In genomic region chr16:2155091-2156024, GRCh38 we compare ENCODE assay signal across 8 cellular contexts. TPM values are rescaled to one million over a fixed set of nuclear protein-coding genes. Genes with fewer than 3 reads are reported as not detected.
DNase-seq lines count a peak whose midpoint lies in the region; ATAC-seq, FAIRE-seq and TF ChIP-seq lines count a peak whose summit lies in the region.

TSS of gene TRAF7 (plus strand) at chr16:2155782. CDS start at chr16:2163921, 8,139 bp downstream.

- peak within 1 kb of the TSS; percentile 100 for H3K9ac ChIP-seq in trophoblast cell (ENCODE audit: low read length)

- H3K36me3 ChIP-seq in adrenal gland (replicated peaks in 1 of 2) (no peaks in the 10 kb centered on the region), trophoblast cell (ENCODE audit: control insufficient read depth in 1 of 2, insufficient read depth in 2 of 2, low read length in 2 of 2) (peaks cover 24 to 29% of the 10 kb centered on the region in 2 experiments), transverse colon (no peaks in the 10 kb centered on the region)

- H4K91ac ChIP-seq in trophoblast cell (ENCODE audit: low read depth, low read length): peak within 1 kb of the TSS; percentile 75

- peak; percentile 96 for FAIRE-seq in GM12892 (lab: Jason Lieb, UNC)

- H2AFZ ChIP-seq in trophoblast cell (ENCODE audit: insufficient read depth, low read length, poor library complexity): peak within 1 kb of the TSS; percentile 56

- H3K4me1 ChIP-seq in adrenal gland (replicated peaks in 1 of 2) (peaks cover 34 to 70% of the 10 kb centered on the region in 2 donors), trophoblast cell (ENCODE audit: control insufficient read depth in 1 of 2, insufficient read depth in 2 of 2, low read length in 2 of 2) (peaks cover 27 to 32% of the 10 kb centered on the region in 2 experiments), transverse colon (peaks cover 67 to 86% (median 82%) of the 10 kb centered on the region in 4 donors)

- H2BK120ac ChIP-seq in trophoblast cell (ENCODE audit: insufficient read depth, low read length, poor library complexity): peak within 1 kb of the TSS; percentile 59

- TF ChIP-seq EP300 in transverse colon (IDR thresholded peaks at IDR 0.05; ENCODE audit: low read depth): no peak

- TF ChIP-seq CTCF in adrenal gland (IDR thresholded peaks at IDR 0.05): no peak
- TF ChIP-seq CTCF in transverse colon (IDR thresholded peaks at IDR 0.05): no peak

- WGBS in adrenal gland, 4 donors: 0 to 1% (median 1%) methylated on average over 14 to 101 of the region's 103 CpGs
- no CpG with 5 or more reads among the region's 103 CpGs for WGBS in trophoblast cell (ENCODE audit: extremely low coverage, insufficient coverage, insufficient read length)
- 0% methylated on average over 77 of the region's 103 CpGs; no CpG with 5 or more reads in 1 of the 2 donors for WGBS in transverse colon (ENCODE audit: low coverage in 1 of 2), 2 donors

- no peaks in the 10 kb centered on the region for H3K27me3 ChIP-seq in adrenal gland
- no peaks in the 10 kb centered on the region for H3K27me3 ChIP-seq in trophoblast cell (ENCODE audit: insufficient read depth, low read length)
- no peaks in the 10 kb centered on the region for H3K27me3 ChIP-seq in transverse colon

- peak within 1 kb of the TSS; percentile 67 for H4K8ac ChIP-seq in trophoblast cell (ENCODE audit: low read depth, low read length)

- H3K27ac ChIP-seq in adrenal gland (peak within 1 kb of the TSS in 4 of 5 donors; percentile 68 to 96 (median 80)), trophoblast cell (ENCODE audit: low read depth, low read length) (peak within 1 kb of the TSS; percentile 49), transverse colon (peak within 1 kb of the TSS; percentile 87 to 94 (median 92))

- H3K9me3 ChIP-seq in adrenal gland (replicated peaks in 1 of 3) (no peaks in the 10 kb centered on the region), trophoblast cell (ENCODE audit: insufficient read depth, low read depth, low read length) (peaks cover 2% of the 10 kb centered on the region), transverse colon (no peaks in the 10 kb centered on the region)

- peak within 1 kb of the TSS; percentile 90 for H3K4me2 ChIP-seq in trophoblast cell (ENCODE audit: low read length)

- peak within 1 kb of the TSS; percentile 84 for H4K12ac ChIP-seq in trophoblast cell (ENCODE audit: low read depth, low read length)

- H3K79me2 ChIP-seq in trophoblast cell (ENCODE audit: control insufficient read depth, insufficient read depth, low read length, poor library complexity): peaks cover 52% of the 10 kb centered on the region

- TF ChIP-seq POLR2A in GM12892 (IDR thresholded peaks at IDR 0.05; ENCODE audit: low read depth, low read length) (peak; percentile 100), adrenal gland (IDR thresholded peaks at IDR 0.05) (peak; percentile 99), transverse colon (IDR thresholded peaks at IDR 0.05) (peak; percentile 100)

- H2AK5ac ChIP-seq in trophoblast cell (ENCODE audit: low read length): peak within 1 kb of the TSS; percentile 96

- ATAC-seq in HG02852 (IDR thresholded peaks at IDR 0.05; ENCODE audit: unreplicated experiment): peak; percentile 81

- H3K79me1 ChIP-seq in trophoblast cell (ENCODE audit: low read length): peaks cover 20% of the 10 kb centered on the region

- H3K4me3 ChIP-seq in adrenal gland (peak within 1 kb of the TSS; percentile 52 to 94 (median 82)), trophoblast cell (ENCODE audit: low read depth, low read length) (peak within 1 kb of the TSS; percentile 98), transverse colon (peak within 1 kb of the TSS; percentile 70 to 89 (median 78))

- in situ Hi-C loops in transverse colon (cut with MboI; ENCODE audit: low pct_ligation_motif_present in 1 of 4, low pct_unique_long_range_greater_than_20kb in 1 of 4, low sequenced_read_pairs in 3 of 4): loop anchor here in 1 of 4 donors (25.0 kb wide), 1 partner anchor 332 kb away; the partner anchor contains the start of gene TBC1D24

- intact Hi-C loops in adrenal gland (cut with DNase I): no loop called here
- intact Hi-C loops in cardiac septum (cut with DNase I): loop anchor here (5.0 kb wide), 2 partner anchors 52 to 97 kb away; partner anchors contain the start of genes ECI1 and MLST8
- intact Hi-C loops in transverse colon (cut with DNase I; ENCODE audit: low total_unique reads): no loop called here

- peak within 1 kb of the TSS; percentile 90 for H3K14ac ChIP-seq in trophoblast cell (ENCODE audit: low read length)

- H3K23ac ChIP-seq in trophoblast cell (ENCODE audit: low read length): no peak within 1 kb of the TSS

- H2BK12ac ChIP-seq in trophoblast cell (ENCODE audit: low read length): no peak within 1 kb of the TSS

- peak within 1 kb of the TSS; percentile 85 for H3K4ac ChIP-seq in trophoblast cell (ENCODE audit: low read depth, low read length)

- peak within 1 kb of the TSS; percentile 90 for H3K18ac ChIP-seq in trophoblast cell (ENCODE audit: low read length)

- peak; percentile 97 for DNase-seq in GM12892 (ENCODE audit: insufficient read length)
- DNase-seq in NCI-H146 (lab: John Stamatoyannopoulos, UW): peak; percentile 100
- DNase-seq in T-helper 1 cell: peak; percentile 92 to 100 (median 96)
- peak; percentile 98 to 100 (median 99) for DNase-seq in adrenal gland
- DNase-seq in cardiac septum (ENCODE audit: low spot score): peak; percentile 99
- DNase-seq in trophoblast cell: peak; percentile 100
- DNase-seq in transverse colon: peak; percentile 98

- peak within 1 kb of the TSS; percentile 80 for H2BK5ac ChIP-seq in trophoblast cell (ENCODE audit: low read depth, low read length, poor library complexity)

RNA-seq across cellular contexts. Expression of gene TRAF7, which starts in this region (rescaled TPM):
- polyA plus RNA-seq in GM12892 (2012; ENCODE audit: missing spikeins): 27.8 TPM
- total RNA-seq in adrenal gland (100 to 1,000 TPM in 1 of 8 donors, 10 to 100 TPM in 7; 28.4 to 129 (median 60.5) TPM), cardiac septum (35.7 TPM), transverse colon (10 to 100 TPM; 43.4 to 80.4 (median 63.0) TPM)
- 10 to 100 TPM; 21.0 to 47.8 (median 43.8) TPM for polyA plus RNA-seq in adrenal gland
- polyA plus RNA-seq in trophoblast cell (2013): 109 and 111 TPM in 2 replicates

Comparison
In these comparisons a context has a peak if more than half of its experiments do, and no peak if none do; other contexts are left out.
1. Peak in every context shown above with its lines: DNase-seq, ATAC-seq, H3K4me3 ChIP-seq and H3K27ac ChIP-seq.